In genomic region chr17:82737981-82738877, GRCh38 we compare ENCODE assay signal across 14 cellular contexts.
DNase-seq lines count a peak whose midpoint lies in the region; ATAC-seq and TF ChIP-seq lines count a peak whose summit lies in the region.
"Had no signal": no experiment of that assay in that cellular context is flagged by ENCODE, and none has a peak within 500 bp of the region (broad histone marks: within the 10 kb centered on the region; RNA-seq: fewer than 3 reads in every experiment).

No MANE protein-coding gene starts in this region.

- no peak overlapping the region for H3K27ac ChIP-seq in HEK293 (ENCODE audit: extremely low read depth, low read depth, low read length)
- H3K27ac ChIP-seq: colonic mucosa, sigmoid colon had no signal

- DNase-seq in anterior cingulate cortex (lab: John Stamatoyannopoulos, UW) (peak in 56 of 58 donors; percentile 29 to 97 (median 88)), hypothalamus (lab: John Stamatoyannopoulos, UW) (peak in 50 of 51 donors; percentile 22 to 97 (median 90)), putamen (ENCODE audit: low spot score) (peak; percentile 97)
- no peak for DNase-seq in activated CD4-positive, CD25-positive, alpha-beta regulatory T cell (lab: John Stamatoyannopoulos, UW)
- no peak for DNase-seq in activated effector memory CD4-positive, alpha-beta T cell treated with Interleukin-2 at 50 U/mL for 16 hours
- DNase-seq in activated effector memory CD4-positive, alpha-beta T cell treated with anti-CD3 and anti-CD28 coated beads, Interleukin-2, amount 50 U/mL, for 16 hours: no peak
- DNase-seq: activated CD4-positive, alpha-beta T cell treated with anti-CD3 and anti-CD28 coated beads, Interleukin-2, amount 50 U/mL, for 48 hours; activated naive CD4-positive, alpha-beta T cell treated with anti-CD3 and anti-CD28 coated beads, Interleukin-2, amount 10 ng/mL, durations not matched to agents 7 days and 5 days; colonic mucosa; NCI-H748 treated with DMSO at 0.1 percent for 48 hours; sigmoid colon had no signal

- CTCF ChIA-PET in HEK293 (lab: Yijun Ruan, JAX): interaction anchor here (0.7 kb wide), 1 partner anchor 300 kb away, joined by 5 read pairs; no protein-coding TSS in a partner anchor

- no peaks in the 10 kb centered on the region for H3K4me1 ChIP-seq in HEK293 (ENCODE audit: control insufficient read depth, insufficient read depth, low read length)
- H3K4me1 ChIP-seq: colonic mucosa had no signal

- TF ChIP-seq CTCF in HEK293 (tag by site-specific recombination; IDR thresholded peaks at IDR 0.05): no peak

- POLR2A ChIA-PET in HEK293 (lab: Yijun Ruan, JAX): interaction anchor here (0.6 to 0.8 kb wide), 2 partner anchors 19 to 22 kb away, joined by 3 to 5 read pairs; partner anchors contain the start of gene FN3KRP

- H3K9me3 ChIP-seq in HEK293 (ENCODE audit: control insufficient read depth, insufficient read depth, low read depth, low read length): no peaks in the 10 kb centered on the region
- H3K9me3 ChIP-seq: colonic mucosa, sigmoid colon had no signal

- no peak overlapping the region for H3K4me3 ChIP-seq in HEK293 (ENCODE audit: low read depth, low read length)
- H3K4me3 ChIP-seq: colonic mucosa, sigmoid colon had no signal

- ATAC-seq in GM19395 (IDR thresholded peaks at IDR 0.05; ENCODE audit: unreplicated experiment): no peak
- ATAC-seq: SK-N-SH treated with all-trans-retinoic acid at 6 μM for 48 hours had no signal

- peaks cover 13 to 40% of the 10 kb centered on the region in 2 experiments for H3K36me3 ChIP-seq in HEK293 (ENCODE audit: control insufficient read depth in 2 of 2, insufficient read depth in 1 of 2, low read length in 2 of 2)

TF ChIP-seq in HEK293, 187 proteins besides CTCF, POLR2A, EP300 and RAD21 (continues in another document):
- TF ChIP-seq ZNF692 (tag by site-specific recombination; IDR thresholded peaks at IDR 0.05) (no peak), PRDM6 (tag by site-specific recombination; IDR thresholded peaks at IDR 0.05) (no peak), ZNF394 (tag by site-specific recombination; IDR thresholded peaks at IDR 0.05; ENCODE audit: borderline replicate concordance) (no peak), ZNF18 (tag by site-specific recombination; IDR thresholded peaks at IDR 0.05) (no peak), PRDM2 (tag by site-specific recombination; IDR thresholded peaks at IDR 0.05; ENCODE audit: borderline replicate concordance) (no peak), MEIS1 (CRISPR knock-in tag; IDR thresholded peaks at IDR 0.05; ENCODE audit: borderline replicate concordance) (no peak), ZNF121 (tag by site-specific recombination; IDR thresholded peaks at IDR 0.05) (no peak), ZFHX2 (tag by site-specific recombination; conservative IDR thresholded peaks at IDR 0.05) (peak; percentile 34; the same call in 1 of the 2 replicates), PBX3 (CRISPR knock-in tag; IDR thresholded peaks at IDR 0.05) (no peak), ZNF112 (tag by site-specific recombination; IDR thresholded peaks at IDR 0.05) (no peak), ZBTB21 (tag by site-specific recombination; IDR thresholded peaks at IDR 0.05) (no peak)

Comparison
In these comparisons a context has a peak if more than half of its experiments do, and no peak if none do; other contexts are left out.
1. DNase-seq: peak in anterior cingulate cortex (56 of 58), hypothalamus (50 of 51) and putamen (single experiment); none in activated CD4-positive, CD25-positive, alpha-beta regulatory T cell (0 of 4), activated effector memory CD4-positive, alpha-beta T cell treated with Interleukin-2 at 50 U/mL for 16 hours (single experiment) and activated effector memory CD4-positive, alpha-beta T cell treated with anti-CD3 and anti-CD28 coated beads, Interleukin-2, amount 50 U/mL, for 16 hours (single experiment).